Comparison of ENCODE assay signal across 12 cellular contexts in the genomic region with DNA sequence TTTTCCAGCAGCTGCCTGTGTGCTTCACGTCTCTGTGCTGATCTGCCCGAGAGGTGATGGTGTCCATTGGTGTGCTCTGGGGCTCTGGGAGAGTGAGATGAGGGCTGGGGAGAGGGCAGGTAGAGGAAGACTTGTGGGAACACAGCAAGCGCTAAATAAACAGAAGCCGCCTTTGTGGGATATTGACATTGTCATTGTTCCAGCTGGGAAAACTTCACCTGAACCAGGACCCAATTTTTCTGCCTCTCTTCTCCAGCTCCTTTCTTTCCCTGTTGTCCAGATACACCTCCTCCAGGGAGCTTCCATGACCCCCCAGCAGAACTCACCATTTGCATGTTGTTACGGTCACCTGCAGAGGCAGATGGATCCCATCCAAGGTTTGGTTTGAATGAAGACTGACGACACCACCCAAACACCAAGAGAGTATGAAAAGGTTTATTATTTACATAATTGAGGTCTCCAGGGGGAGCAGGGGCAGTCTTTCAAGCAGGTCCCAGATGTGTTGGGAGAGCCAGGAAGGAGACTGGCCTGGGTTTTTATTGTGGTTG. TPM values are rescaled to one million over a fixed set of nuclear protein-coding genes. Genes with fewer than 3 reads are reported as not detected.
A peak's percentile ranks its signal among the peaks of the same experiment; 100 is the strongest.
DNase-seq lines count a peak whose midpoint lies in the region; ATAC-seq and TF ChIP-seq lines count a peak whose summit lies in the region.
"Had no signal": no experiment of that assay in that cellular context is flagged by ENCODE, and none has a peak within 500 bp of the region (broad histone marks: within the 10 kb centered on the region; RNA-seq: fewer than 3 reads in every experiment).

No MANE protein-coding gene starts in this region.

- no peak for ATAC-seq in Panc1
- no peak for ATAC-seq in lower lobe of right lung
- ATAC-seq: CD8-positive, alpha-beta T cell had no signal

- TF ChIP-seq CTCF in Panc1 (IDR thresholded peaks at IDR 0.05): no peak
- TF ChIP-seq CTCF in lower lobe of right lung (IDR thresholded peaks at IDR 0.05): no peak

- H3K9me3 ChIP-seq in Panc1 (ENCODE audit: control insufficient read depth, insufficient read depth, low read depth, low read length) (no peaks in the 10 kb centered on the region), lower lobe of right lung (no peaks in the 10 kb centered on the region)

- no TSS peak for BruUV-seq in Panc1 (replicated peaks; lab: Mats Ljungman, UMichigan)

- peaks cover 69% of the 10 kb centered on the region for H3K4me1 ChIP-seq in Panc1 (ENCODE audit: control insufficient read depth, insufficient read depth, low read length)
- H3K4me1 ChIP-seq in lower lobe of right lung: peaks cover 61% of the 10 kb centered on the region

- H3K36me3 ChIP-seq in Panc1 (ENCODE audit: control insufficient read depth, insufficient read depth, low read length): peaks cover 8% of the 10 kb centered on the region; the same call in 1 of the 2 replicates
- H3K36me3 ChIP-seq in lower lobe of right lung: no peaks in the 10 kb centered on the region

- intact Hi-C loops in Panc1 (cut with micrococcal nuclease; ENCODE audit: unreplicated experiment) (no loop called here), lower lobe of right lung (cut with DNase I) (no loop called here)

- peak; percentile 74 for DNase-seq in DMS153 (lab: John Stamatoyannopoulos, UW)
- DNase-seq in NCI-H1092 treated with DMSO at 0.1 percent for 48 hours (lab: John Stamatoyannopoulos, UW): peak; percentile 64
- DNase-seq in Panc1 (ENCODE audit: low read depth, low spot score): no peak
- no peak for DNase-seq in lower lobe of right lung
- DNase-seq in CD1c-positive myeloid dendritic cell (ENCODE audit: extremely low spot score): no peak
- DNase-seq in superior temporal gyrus (ENCODE audit: extremely low spot score): no peak
- DNase-seq in OCI-M2 (lab: John Stamatoyannopoulos, UW; ENCODE audit: unreplicated experiment): no peak
- no peak for DNase-seq in activated CD4-positive, alpha-beta T cell treated with anti-CD3 and anti-CD28 coated beads, Interleukin-2, amount 50 U/mL, for 4 hours
- DNase-seq: activated effector memory CD4-positive, alpha-beta T cell treated with Interleukin-2 at 50 U/mL for 16 hours; CD8-positive, alpha-beta T cell; retina; stimulated activated CD4-positive, alpha-beta T cell treated with anti-CD3 and anti-CD28 coated beads, Interleukin-4, amount 100 ng/mL, for 4 hours had no signal

- CTCF ChIA-PET in Panc1 (lab: Charles Lee): interaction anchor here (1.0 to 1.2 kb wide), 2 partner anchors 25 to 28 kb away, joined by 3 read pairs; no protein-coding TSS in a partner anchor

- POLR2A ChIA-PET in Panc1 (lab: Charles Lee): interaction anchor here (0.6 kb wide), 1 partner anchor 7 kb away, joined by 6 read pairs; no protein-coding TSS in a partner anchor

- peak overlapping the region; percentile 99 for H3K27ac ChIP-seq in Panc1 (ENCODE audit: low read length)
- peak overlapping the region; percentile 96 for H3K27ac ChIP-seq in lower lobe of right lung

- H3K27me3 ChIP-seq in Panc1 (ENCODE audit: control insufficient read depth, insufficient read depth, low read length) (no peaks in the 10 kb centered on the region), lower lobe of right lung (ENCODE audit: low read depth) (no peaks in the 10 kb centered on the region)

- in situ Hi-C loops in Panc1 (cut with HindIII; ENCODE audit: low pct_unique_long_range_greater_than_20kb, low sequenced_read_pairs): no loop called here

- 0 out of 4 replicates have a peak overlapping the region, but pooled peaks of 1 of the 2 experiments have one; percentile 1 for H3K4me3 ChIP-seq in Panc1 (ENCODE audit: low read depth in 2 of 2, low read length in 2 of 2)
- no peak overlapping the region for H3K4me3 ChIP-seq in lower lobe of right lung

RNA-seq across cellular contexts. Expression of gene ITGA3, which starts 3.6 kb away (rescaled TPM):
- total RNA-seq in Panc1 (2021; ENCODE audit: unreplicated experiment) (439 TPM), lower lobe of right lung (162 TPM)
- 291 TPM for polyA plus RNA-seq in Panc1 (2012; ENCODE audit: insufficient read length)

RNA-seq across cellular contexts. Expression of gene PDK2, which starts 42.8 kb away (rescaled TPM):
- total RNA-seq in Panc1 (2021; ENCODE audit: unreplicated experiment): 46.0 TPM
- polyA plus RNA-seq in Panc1 (2012; ENCODE audit: insufficient read length): 79.3 TPM
- 35.7 TPM for total RNA-seq in lower lobe of right lung

RNA-seq across cellular contexts. Expression of gene DLX3, which starts 57.3 kb away (rescaled TPM):
- 2.9 TPM for total RNA-seq in Panc1 (2021; ENCODE audit: unreplicated experiment)
- 1.9 TPM for polyA plus RNA-seq in Panc1 (2012; ENCODE audit: insufficient read length)
- total RNA-seq in lower lobe of right lung: 0.38 TPM
- total RNA-seq: CD8-positive, alpha-beta T cell had no signal

Comparison
In these comparisons a context has a peak if more than half of its experiments do, and no peak if none do; other contexts are left out.
1. DNase-seq: peak in DMS153 (single experiment) and NCI-H1092 treated with DMSO at 0.1 percent for 48 hours (single experiment); none in Panc1 (single experiment), lower lobe of right lung (single experiment), CD1c-positive myeloid dendritic cell (single experiment), superior temporal gyrus (single experiment), OCI-M2 (single experiment) and activated CD4-positive, alpha-beta T cell treated with anti-CD3 and anti-CD28 coated beads, Interleukin-2, amount 50 U/mL, for 4 hours (0 of 2).